16 cellular contexts compared by ENCODE assay signal in genomic region chr10:70761031-70761601, GRCh38. TPM values are rescaled to one million over a fixed set of nuclear protein-coding genes. Genes with fewer than 3 reads are reported as not detected.
DNase-seq lines count a peak whose midpoint lies in the region; ATAC-seq and TF ChIP-seq lines count a peak whose summit lies in the region.
"Had no signal": no experiment of that assay in that cellular context is flagged by ENCODE, and none has a peak within 500 bp of the region (broad histone marks: within the 10 kb centered on the region; RNA-seq: fewer than 3 reads in every experiment).

No MANE protein-coding gene starts in this region.

- H3K36me3 ChIP-seq in WERI-Rb-1 (no peaks in the 10 kb centered on the region), sigmoid colon (no peaks in the 10 kb centered on the region), Karpas-422 (ENCODE audit: insufficient read depth, low read length) (no peaks in the 10 kb centered on the region)

- no peak for TF ChIP-seq EP300 in sigmoid colon (IDR thresholded peaks at IDR 0.05)

- H3K9me2 ChIP-seq in Karpas-422 (replicated peaks; ENCODE audit: insufficient read depth, low read length): no peaks in the 10 kb centered on the region

- H3K4me2 ChIP-seq in Karpas-422 (ENCODE audit: low read depth, low read length, poor library complexity, severe bottlenecking): no peak overlapping the region

- no peaks in the 10 kb centered on the region for H3K27me3 ChIP-seq in WERI-Rb-1 (ENCODE audit: insufficient read depth, low read depth, severe bottlenecking)
- no peaks in the 10 kb centered on the region for H3K27me3 ChIP-seq in sigmoid colon
- H3K27me3 ChIP-seq in Karpas-422 (ENCODE audit: low read length): no peaks in the 10 kb centered on the region

- no peak for TF ChIP-seq POLR2A in sigmoid colon (IDR thresholded peaks at IDR 0.05)

- H3K9ac ChIP-seq in Karpas-422 (ENCODE audit: low read length): no peak overlapping the region

- DNase-seq in DMS53 (lab: John Stamatoyannopoulos, UW): peak; percentile 56
- DNase-seq in DMS53 treated with DMSO at 0.1 percent for 48 hours (lab: John Stamatoyannopoulos, UW; ENCODE audit: unreplicated experiment): no peak
- DNase-seq in WERI-Rb-1: peak; percentile 28
- no peak for DNase-seq in left ventricle myocardium superior
- DNase-seq in sigmoid colon: peak; percentile 34
- DNase-seq in NCI-H748 treated with DMSO at 0.1 percent for 48 hours (lab: John Stamatoyannopoulos, UW): no peak
- no peak for DNase-seq in Karpas-422
- DNase-seq in GM19238 (ENCODE audit: insufficient read length, low spot score): no peak
- DNase-seq: activated CD4-positive, alpha-beta T cell treated with anti-CD3 and anti-CD28 coated beads for 48 hours; activated effector memory CD4-positive, alpha-beta T cell treated with Interleukin-2 at 50 U/mL for 16 hours; glutamatergic neuron; NCI-H524 had no signal

- H3K4me3 ChIP-seq in WERI-Rb-1 (ENCODE audit: low read depth, low read length) (no peak overlapping the region), sigmoid colon (no peak overlapping the region), Karpas-422 (ENCODE audit: low read length) (no peak overlapping the region)
- H3K4me3 ChIP-seq: SK-N-MC had no signal

- no peaks in the 10 kb centered on the region for H4K20me1 ChIP-seq in Karpas-422 (ENCODE audit: insufficient read depth, low read depth, low read length)

- H3K27ac ChIP-seq in WERI-Rb-1 (no peak overlapping the region), sigmoid colon (no peak overlapping the region), Karpas-422 (ENCODE audit: low read length) (no peak overlapping the region)
- H3K27ac ChIP-seq: 22Rv1, SK-N-MC had no signal

- intact Hi-C loops in left ventricle myocardium superior (cut with micrococcal nuclease) (no loop called here), sigmoid colon (cut with DNase I) (no loop called here)

- no peaks in the 10 kb centered on the region for H3K79me2 ChIP-seq in Karpas-422 (ENCODE audit: low read length)

- WGBS in sigmoid colon, 2 donors: 80 to 85% methylated on average over 7 of the region's 7 CpGs

- H3K9me3 ChIP-seq in WERI-Rb-1 (ENCODE audit: severe bottlenecking): peaks cover 3% of the 10 kb centered on the region
- peaks cover 0 to 2% (median 0%) of the 10 kb centered on the region in 4 donors for H3K9me3 ChIP-seq in sigmoid colon
- no peaks in the 10 kb centered on the region for H3K9me3 ChIP-seq in Karpas-422 (ENCODE audit: low read length)

- H3K4me1 ChIP-seq in sigmoid colon (no peaks in the 10 kb centered on the region), Karpas-422 (ENCODE audit: low read length) (no peaks in the 10 kb centered on the region)

- ATAC-seq in left ventricle myocardium superior: peak; percentile 50
- ATAC-seq: stimulated activated memory B cell treated with anti-CD40 and anti-IgM and Interleukin-4, amounts not matched to agents 10 μg/mL and 1 μg/mL and 100 μg/mL, for 72 hours had no signal

- TF ChIP-seq CTCF in WERI-Rb-1 (IDR thresholded peaks at IDR 0.05; ENCODE audit: low read depth, low read length) (peak; percentile 56), sigmoid colon (IDR thresholded peaks at IDR 0.05) (no peak)

- H2AFZ ChIP-seq in Karpas-422 (ENCODE audit: low read length): no peak overlapping the region

RNA-seq across cellular contexts. Expression of gene TBATA, which starts 24.1 kb away (rescaled TPM):
- not detected for total RNA-seq in left ventricle myocardium superior
- not detected for total RNA-seq in sigmoid colon
- polyA plus RNA-seq in sigmoid colon: not detected
- total RNA-seq in Karpas-422 (2014; rRNA removed; shearing (Covaris generic); ENCODE audit: low replicate concordance): not detected in 2 replicates
- total RNA-seq: dermis microvascular lymphatic vessel endothelial cell had no signal

RNA-seq across cellular contexts. Expression of gene SGPL1, which starts 54.6 kb away (rescaled TPM):
- 15.3 TPM for total RNA-seq in left ventricle myocardium superior
- 10 to 100 TPM; 18.5 to 22.2 (median 20.2) TPM for total RNA-seq in sigmoid colon
- polyA plus RNA-seq in sigmoid colon: 10 to 100 TPM in 2 of 3 donors, 1 to 10 TPM in 1; 6.0 to 20.6 (median 13.9) TPM
- total RNA-seq in Karpas-422 (2014; rRNA removed; shearing (Covaris generic); ENCODE audit: low replicate concordance): 26.0 and 26.3 TPM in 2 replicates

Comparison
In these comparisons a context has a peak if more than half of its experiments do, and no peak if none do; other contexts are left out.
1. DNase-seq: peak in DMS53 (single experiment), WERI-Rb-1 (single experiment) and sigmoid colon (single experiment); none in DMS53 treated with DMSO at 0.1 percent for 48 hours (single experiment), left ventricle myocardium superior (single experiment), NCI-H748 treated with DMSO at 0.1 percent for 48 hours (single experiment), Karpas-422 (single experiment) and GM19238 (single experiment).